8 cellular contexts compared by ENCODE assay signal in genomic region chr12:53500776-53501614, GRCh38. TPM values are rescaled to one million over a fixed set of nuclear protein-coding genes. Genes with fewer than 3 reads are reported as not detected.
DNase-seq lines count a peak whose midpoint lies in the region; ATAC-seq and TF ChIP-seq lines count a peak whose summit lies in the region.

Gene TARBP2 (plus strand): TSS chr12:53501283. CDS start chr12:53501409, 126 bp downstream.

- no peak for TF ChIP-seq CTCF in fibroblast of pulmonary artery (IDR thresholded peaks at IDR 0.05; ENCODE audit: low read length, missing control alignments)

- H3K36me3 ChIP-seq in H7 (replicated peaks; ENCODE audit: control insufficient read depth, insufficient read depth, low read length): peaks cover 12% of the 10 kb centered on the region

- H3K27ac Mint-ChIP-seq in natural killer cell treated with Interleukin-12 subunit alpha and Interleukin-12 subunit beta and Interleukin-15 and Interleukin-18, amount 100 ng/mL, for 72 hours: peak within 1 kb of the TSS; percentile 93 to 96

- peak within 1 kb of the TSS; percentile 98 for H3K4me3 Mint-ChIP-seq in natural killer cell treated with Interleukin-12 subunit alpha and Interleukin-12 subunit beta and Interleukin-15 and Interleukin-18, amount 100 ng/mL, for 72 hours

- DNase-seq in ELF-1 (ENCODE audit: low read depth, low spot score) (peak; percentile 100), H7 (peak; percentile 97), M059J (ENCODE audit: low read depth) (peak; percentile 99), SHP77 (lab: John Stamatoyannopoulos, UW) (peak; percentile 97), fibroblast of pulmonary artery (ENCODE audit: low read depth) (peak; percentile 100)
- DNase-seq in activated effector memory CD4-positive, alpha-beta T cell treated with Interleukin-2 at 50 U/mL for 16 hours: peak; percentile 94
- DNase-seq in natural killer cell treated with Interleukin-12 subunit alpha and Interleukin-12 subunit beta and Interleukin-15 and Interleukin-18, amount 100 ng/mL, for 72 hours (ENCODE audit: low spot score): peak; percentile 97
- peak; percentile 93 for DNase-seq in stimulated activated naive CD8-positive, alpha-beta T cell treated with anti-CD3 and anti-CD28 coated beads, Interleukin-15, Interleukin-2, amounts not matched to agents 100 U/mL and 50 U/mL, for 24 hours

- peak; percentile 88 to 91 for ATAC-seq in natural killer cell treated with Interleukin-12 subunit alpha and Interleukin-12 subunit beta and Interleukin-15 and Interleukin-18, amount 100 ng/mL, for 72 hours
- peak; percentile 83 for ATAC-seq in stimulated activated naive CD8-positive, alpha-beta T cell treated with anti-CD3 and anti-CD28 coated beads, Interleukin-15, Interleukin-2, amounts not matched to agents 100 U/mL and 50 U/mL, for 24 hours

- H3K4me3 ChIP-seq in H7 (ENCODE audit: insufficient read depth, low read depth, low read length) (peak within 1 kb of the TSS; percentile 75), fibroblast of pulmonary artery (replicated peaks; ENCODE audit: low read depth, low read length) (peak within 1 kb of the TSS; percentile 66)

- no peaks in the 10 kb centered on the region for H3K27me3 Mint-ChIP-seq in natural killer cell treated with Interleukin-12 subunit alpha and Interleukin-12 subunit beta and Interleukin-15 and Interleukin-18, amount 100 ng/mL, for 72 hours

- H3K36me3 Mint-ChIP-seq in natural killer cell treated with Interleukin-12 subunit alpha and Interleukin-12 subunit beta and Interleukin-15 and Interleukin-18, amount 100 ng/mL, for 72 hours: no peaks in the 10 kb centered on the region

- H3K9me3 Mint-ChIP-seq in natural killer cell treated with Interleukin-12 subunit alpha and Interleukin-12 subunit beta and Interleukin-15 and Interleukin-18, amount 100 ng/mL, for 72 hours: no peaks in the 10 kb centered on the region

- H3K4me1 Mint-ChIP-seq in natural killer cell treated with Interleukin-12 subunit alpha and Interleukin-12 subunit beta and Interleukin-15 and Interleukin-18, amount 100 ng/mL, for 72 hours (ENCODE audit: low read depth in 2 of 2): peaks cover 26 to 33% of the 10 kb centered on the region in 2 donors

- H3K27me3 ChIP-seq in H7 (ENCODE audit: control insufficient read depth, insufficient read depth, low read length): no peaks in the 10 kb centered on the region

RNA-seq across cellular contexts. Expression of gene TARBP2, which starts in this region (rescaled TPM):
- total RNA-seq in H7 (2014; rRNA removed; shearing (Covaris generic)): 76.4 and 80.5 TPM in 2 replicates
- total RNA-seq in M059J (2014; rRNA removed; shearing (Covaris generic)): 29.4 and 31.7 TPM in 2 replicates
- 10 to 100 TPM; 33.8 to 56.7 TPM for total RNA-seq in natural killer cell treated with Interleukin-12 subunit alpha and Interleukin-12 subunit beta and Interleukin-15 and Interleukin-18, amount 100 ng/mL, for 72 hours

Comparison
In these comparisons a context has a peak if more than half of its experiments do, and no peak if none do; other contexts are left out.
1. Peak in every context shown above with its lines: DNase-seq, ATAC-seq and H3K4me3 ChIP-seq.